7 cellular contexts compared by ENCODE assay signal in the genomic region with DNA sequence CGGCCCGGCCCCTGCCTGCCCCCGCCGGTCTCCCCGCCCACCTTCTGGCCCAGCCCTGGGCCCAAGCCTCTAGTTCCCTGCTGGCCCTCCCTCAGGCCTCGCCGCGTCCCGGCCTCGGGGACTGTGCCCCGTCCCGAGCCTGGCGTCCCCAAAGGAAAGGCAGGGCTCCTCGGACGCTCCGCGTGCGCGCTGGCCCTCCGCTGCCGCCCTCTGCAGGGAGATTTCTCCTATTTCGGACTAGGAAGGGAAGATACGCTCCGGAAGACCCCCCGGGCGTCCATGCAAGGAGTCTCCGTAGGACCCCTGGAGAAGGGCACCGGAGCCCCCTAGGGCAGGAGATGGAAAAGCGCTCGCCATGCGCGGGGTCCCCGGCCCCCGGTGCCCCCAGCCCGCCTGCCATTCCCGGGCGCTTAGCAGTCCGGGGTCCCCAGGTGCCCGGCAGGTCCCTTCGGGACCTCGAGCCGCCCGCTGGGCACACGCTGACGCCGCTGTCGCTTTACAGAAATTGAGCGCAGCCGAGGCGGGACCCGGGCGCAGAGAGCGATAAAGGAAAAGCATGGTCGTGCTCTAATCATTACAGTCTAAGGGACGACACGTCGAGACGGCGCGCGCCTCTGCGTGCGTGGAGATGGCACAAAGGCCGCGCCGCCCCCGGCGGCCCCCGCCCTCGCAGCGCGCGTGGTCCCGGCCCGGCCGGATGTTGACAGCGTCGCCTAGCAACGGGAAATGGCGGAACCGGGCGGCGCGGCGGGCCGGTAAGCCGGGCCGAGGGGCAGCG. TPM values are rescaled to one million over a fixed set of nuclear protein-coding genes. Genes with fewer than 3 reads are reported as not detected.
DNase-seq lines count a peak whose midpoint lies in the region; ATAC-seq and TF ChIP-seq lines count a peak whose summit lies in the region.

A gene with protein sequence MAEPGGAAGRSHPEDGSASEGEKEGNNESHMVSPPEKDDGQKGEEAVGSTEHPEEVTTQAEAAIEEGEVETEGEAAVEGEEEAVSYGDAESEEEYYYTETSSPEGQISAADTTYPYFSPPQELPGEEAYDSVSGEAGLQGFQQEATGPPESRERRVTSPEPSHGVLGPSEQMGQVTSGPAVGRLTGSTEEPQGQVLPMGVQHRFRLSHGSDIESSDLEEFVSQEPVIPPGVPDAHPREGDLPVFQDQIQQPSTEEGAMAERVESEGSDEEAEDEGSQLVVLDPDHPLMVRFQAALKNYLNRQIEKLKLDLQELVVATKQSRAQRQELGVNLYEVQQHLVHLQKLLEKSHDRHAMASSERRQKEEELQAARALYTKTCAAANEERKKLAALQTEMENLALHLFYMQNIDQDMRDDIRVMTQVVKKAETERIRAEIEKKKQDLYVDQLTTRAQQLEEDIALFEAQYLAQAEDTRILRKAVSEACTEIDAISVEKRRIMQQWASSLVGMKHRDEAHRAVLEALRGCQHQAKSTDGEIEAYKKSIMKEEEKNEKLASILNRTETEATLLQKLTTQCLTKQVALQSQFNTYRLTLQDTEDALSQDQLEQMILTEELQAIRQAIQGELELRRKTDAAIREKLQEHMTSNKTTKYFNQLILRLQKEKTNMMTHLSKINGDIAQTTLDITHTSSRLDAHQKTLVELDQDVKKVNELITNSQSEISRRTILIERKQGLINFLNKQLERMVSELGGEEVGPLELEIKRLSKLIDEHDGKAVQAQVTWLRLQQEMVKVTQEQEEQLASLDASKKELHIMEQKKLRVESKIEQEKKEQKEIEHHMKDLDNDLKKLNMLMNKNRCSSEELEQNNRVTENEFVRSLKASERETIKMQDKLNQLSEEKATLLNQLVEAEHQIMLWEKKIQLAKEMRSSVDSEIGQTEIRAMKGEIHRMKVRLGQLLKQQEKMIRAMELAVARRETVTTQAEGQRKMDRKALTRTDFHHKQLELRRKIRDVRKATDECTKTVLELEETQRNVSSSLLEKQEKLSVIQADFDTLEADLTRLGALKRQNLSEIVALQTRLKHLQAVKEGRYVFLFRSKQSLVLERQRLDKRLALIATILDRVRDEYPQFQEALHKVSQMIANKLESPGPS (plus strand): TSS at position 706 of the 778 bp plus-strand sequence. CDS start 21 bp downstream, at position 727.

- no peaks in the 10 kb centered on the region for H3K36me3 Mint-ChIP-seq in naive thymus-derived CD4-positive, alpha-beta T cell
- H3K36me3 Mint-ChIP-seq in stimulated activated memory B cell treated with anti-CD40 and anti-IgM and Interleukin-4, amounts not matched to agents 10 μg/mL and 1 μg/mL and 100 μg/mL, for 72 hours = no peaks in the 10 kb centered on the region

- H3K14ac ChIP-seq in IMR-90 (replicated peaks; ENCODE audit: low read depth, low read length) = peak within 1 kb of the TSS; percentile 73

- peak within 1 kb of the TSS; percentile 88 for H3K4ac ChIP-seq in IMR-90 (ENCODE audit: low read depth, low read length)

- 0% methylated on average over 54 of the region's 89 CpGs; no CpG with 5 or more reads in 1 of the 2 experiments for WGBS in IMR-90 (ENCODE audit: extremely low coverage in 2 of 2, insufficient read length in 1 of 2), 2 experiments

- peak; percentile 59 for DNase-seq in IMR-90
- DNase-seq in Peyer's patch = peak; percentile 71 to 91 (median 89)
- DNase-seq in activated T-helper 1 cell treated with anti-CD3 and anti-CD28 coated beads, Interleukin-2, amount 50 U/mL, for 16 hours (ENCODE audit: low read depth in 1 of 2, low spot score in 1 of 2) = peak; percentile 59 to 63
- DNase-seq in fibroblast of mammary gland (ENCODE audit: low read depth) = peak; percentile 58
- DNase-seq in naive thymus-derived CD4-positive, alpha-beta T cell = peak; percentile 66 to 85 (median 78)

- POLR2A ChIA-PET in IMR-90 (lab: Charles Lee; ENCODE audit: unreplicated experiment) = no interaction called here
- POLR2A ChIA-PET in naive thymus-derived CD4-positive, alpha-beta T cell (lab: Charles Lee) = no interaction called here

- H4K5ac ChIP-seq in IMR-90 (ENCODE audit: low read depth, low read length) = peak within 1 kb of the TSS; percentile 81

- 0 out of 2 replicates have a peak, but pooled peaks have one; percentile 3 for TF ChIP-seq CTCF in IMR-90 (conservative IDR thresholded peaks at IDR 0.05; ENCODE audit: low read depth, low read length)
- TF ChIP-seq CTCF in Peyer's patch (IDR thresholded peaks at IDR 0.05) = peak in 1 of 6 experiments; percentile 5
- TF ChIP-seq CTCF in fibroblast of mammary gland (conservative IDR thresholded peaks at IDR 0.05; ENCODE audit: control insufficient read depth, insufficient read depth, low read depth, low read length) = no peak

- H3K56ac ChIP-seq in IMR-90 (ENCODE audit: extremely low read depth, insufficient read depth, low read length) = peak within 1 kb of the TSS; percentile 38; the same call in 1 of the 2 replicates

- H2BK5ac ChIP-seq in IMR-90 (ENCODE audit: low read depth, low read length, poor library complexity, severe bottlenecking) = peak within 1 kb of the TSS; percentile 80

- dilution Hi-C loops in IMR-90 (cut with HindIII; ENCODE audit: low sequenced_read_pairs, unreplicated experiment) = no loop called here

- TF ChIP-seq RAD21 in IMR-90 (IDR thresholded peaks at IDR 0.05; ENCODE audit: low read length) = no peak

- CTCF ChIA-PET in IMR-90 (lab: Yijun Ruan, JAX) = no interaction called here
- CTCF ChIA-PET in naive thymus-derived CD4-positive, alpha-beta T cell (lab: Charles Lee) = no interaction called here

- TF ChIP-seq POLR2A in IMR-90 (IDR thresholded peaks at IDR 0.05; ENCODE audit: low read depth, low read length) = peak; percentile 86
- peak; percentile 25 to 43 for TF ChIP-seq POLR2A in Peyer's patch (IDR thresholded peaks at IDR 0.05)

- H2AK5ac ChIP-seq in IMR-90 (ENCODE audit: low read depth, low read length) = peak within 1 kb of the TSS; percentile 61; the same call in 1 of the 2 replicates

- BruUV-seq in IMR-90 (replicated peaks; lab: Mats Ljungman, UMichigan) = no TSS peak

- H4K91ac ChIP-seq in IMR-90 (ENCODE audit: insufficient read depth, low read depth, low read length) = peak within 1 kb of the TSS; percentile 74; the same call in 1 of the 2 replicates

- H3K36me3 ChIP-seq in IMR-90 (ENCODE audit: control insufficient read depth, insufficient read depth, low read length) (peaks cover 2% of the 10 kb centered on the region; the same call in 1 of the 2 replicates), Peyer's patch (no peaks in the 10 kb centered on the region)
- H3K36me3 ChIP-seq in naive thymus-derived CD4-positive, alpha-beta T cell (ENCODE audit: control insufficient read depth in 2 of 3, insufficient read depth in 3 of 3, low read length in 3 of 3) = no peaks in the 10 kb centered on the region

- H3K23ac ChIP-seq in IMR-90 (ENCODE audit: low read depth, low read length) = 0 out of 2 replicates have a peak within 1 kb of the TSS, but pooled peaks have one; percentile 53

- H2BK20ac ChIP-seq in IMR-90 (ENCODE audit: low read depth, low read length) = no peak within 1 kb of the TSS

- peak within 1 kb of the TSS; percentile 97 for H3K9ac ChIP-seq in IMR-90 (ENCODE audit: low read depth, low read length)

- H3K18ac ChIP-seq in IMR-90 (ENCODE audit: low read depth, low read length) = peak within 1 kb of the TSS; percentile 86; the same call in 1 of the 2 replicates

- peak within 1 kb of the TSS; percentile 78 to 94 (median 85) for H3K4me3 Mint-ChIP-seq in naive thymus-derived CD4-positive, alpha-beta T cell
- H3K4me3 Mint-ChIP-seq in stimulated activated memory B cell treated with anti-CD40 and anti-IgM and Interleukin-4, amounts not matched to agents 10 μg/mL and 1 μg/mL and 100 μg/mL, for 72 hours = peak within 1 kb of the TSS; percentile 96

- intact Hi-C loops in IMR-90 (cut with micrococcal nuclease) = no loop called here
- intact Hi-C loops in naive thymus-derived CD4-positive, alpha-beta T cell (cut with micrococcal nuclease) = loop anchor here in 1 of 2 donors (1.0 to 10.0 kb wide), 8 partner anchors 27 to 1781 kb away; a partner anchor contains a TSS

- peak within 1 kb of the TSS; percentile 92 for H2AK9ac ChIP-seq in IMR-90 (replicated peaks; ENCODE audit: low read depth, low read length, poor library complexity)

- ATAC-seq in GM18502 (IDR thresholded peaks at IDR 0.05; ENCODE audit: poor library complexity, unreplicated experiment) (peak; percentile 67), IMR-90 (ENCODE audit: low read depth) (peak; percentile 89)
- peak; percentile 91 for ATAC-seq in naive thymus-derived CD4-positive, alpha-beta T cell
- ATAC-seq in stimulated activated memory B cell treated with anti-CD40 and anti-IgM and Interleukin-4, amounts not matched to agents 10 μg/mL and 1 μg/mL and 100 μg/mL, for 72 hours = peak; percentile 91

- H3K79me1 ChIP-seq in IMR-90 (ENCODE audit: low read depth in 1 of 2, low read length in 2 of 2) = peaks cover 33 to 46% of the 10 kb centered on the region in 2 experiments

- H3K9me3 ChIP-seq in IMR-90 (ENCODE audit: control insufficient read depth, insufficient read depth, low read length) = no peaks in the 10 kb centered on the region
- H3K9me3 ChIP-seq in Peyer's patch = no peaks in the 10 kb centered on the region
- H3K9me3 ChIP-seq in naive thymus-derived CD4-positive, alpha-beta T cell (ENCODE audit: control insufficient read depth in 2 of 3, low read length in 3 of 3) = no peaks in the 10 kb centered on the region

- H3K27me3 Mint-ChIP-seq in naive thymus-derived CD4-positive, alpha-beta T cell = peaks cover 0 to 63% (median 10%) of the 10 kb centered on the region in 5 donors
- H3K27me3 Mint-ChIP-seq in stimulated activated memory B cell treated with anti-CD40 and anti-IgM and Interleukin-4, amounts not matched to agents 10 μg/mL and 1 μg/mL and 100 μg/mL, for 72 hours = peaks cover 27% of the 10 kb centered on the region

- H4K20me1 ChIP-seq in IMR-90 (ENCODE audit: insufficient read depth, low read length) = peaks cover 35% of the 10 kb centered on the region

- H2BK120ac ChIP-seq in IMR-90 (ENCODE audit: low read depth, low read length) = no peak within 1 kb of the TSS

- peak within 1 kb of the TSS; percentile 22 to 88 for H4K8ac ChIP-seq in IMR-90 (ENCODE audit: low read depth in 2 of 2, low read length in 2 of 2)

- H3K4me3 ChIP-seq in IMR-90 (ENCODE audit: insufficient read depth, low read depth, low read length) = peak within 1 kb of the TSS; percentile 79
- H3K4me3 ChIP-seq in Peyer's patch = peak within 1 kb of the TSS; percentile 45 to 89 (median 68)
- H3K4me3 ChIP-seq in fibroblast of mammary gland (ENCODE audit: control insufficient read depth, low read depth, low read length) = peak within 1 kb of the TSS; percentile 75
- H3K4me3 ChIP-seq in naive thymus-derived CD4-positive, alpha-beta T cell (ENCODE audit: low read length) = peak within 1 kb of the TSS; percentile 81

- peak within 1 kb of the TSS; percentile 99 for H3K4me2 ChIP-seq in IMR-90 (ENCODE audit: low read depth, low read length)

- H3K27me3 ChIP-seq in IMR-90 (ENCODE audit: control insufficient read depth, insufficient read depth, low read length) (no peaks in the 10 kb centered on the region), Peyer's patch (no peaks in the 10 kb centered on the region)
- peaks cover 0 to 3% of the 10 kb centered on the region in 2 donors for H3K27me3 ChIP-seq in naive thymus-derived CD4-positive, alpha-beta T cell (ENCODE audit: control insufficient read depth in 2 of 2, insufficient read depth in 2 of 2, low read length in 2 of 2)

- in situ Hi-C loops in IMR-90 (cut with MboI; ENCODE audit: low sequenced_read_pairs) = no loop called here

- H3K27ac ChIP-seq in IMR-90 (ENCODE audit: insufficient read depth, low read length) = peak within 1 kb of the TSS; percentile 97
- peak within 1 kb of the TSS; percentile 76 to 90 (median 86) for H3K27ac ChIP-seq in Peyer's patch
- peak within 1 kb of the TSS; percentile 76 for H3K27ac ChIP-seq in naive thymus-derived CD4-positive, alpha-beta T cell (ENCODE audit: low read depth, low read length)

- H2BK15ac ChIP-seq in IMR-90 (ENCODE audit: low read depth, low read length) = no peak within 1 kb of the TSS

- H3K4me1 ChIP-seq in IMR-90 (ENCODE audit: control insufficient read depth, insufficient read depth, low read length) = no peaks in the 10 kb centered on the region; the same call in 1 of the 2 replicates
- peaks cover 0 to 7% (median 0%) of the 10 kb centered on the region in 4 donors for H3K4me1 ChIP-seq in Peyer's patch
- peaks cover 4 to 6% of the 10 kb centered on the region in 2 donors for H3K4me1 ChIP-seq in naive thymus-derived CD4-positive, alpha-beta T cell (ENCODE audit: control insufficient read depth in 2 of 2, insufficient read depth in 2 of 2, low read length in 2 of 2)

- H3K9me3 Mint-ChIP-seq in naive thymus-derived CD4-positive, alpha-beta T cell = no peaks in the 10 kb centered on the region
- H3K9me3 Mint-ChIP-seq in stimulated activated memory B cell treated with anti-CD40 and anti-IgM and Interleukin-4, amounts not matched to agents 10 μg/mL and 1 μg/mL and 100 μg/mL, for 72 hours = no peaks in the 10 kb centered on the region

- H3K9me1 ChIP-seq in IMR-90 (ENCODE audit: insufficient read depth, low read length) = peaks cover 8% of the 10 kb centered on the region

- peaks cover 5 to 18% (median 9%) of the 10 kb centered on the region in 7 donors for H3K4me1 Mint-ChIP-seq in naive thymus-derived CD4-positive, alpha-beta T cell
- peaks cover 15% of the 10 kb centered on the region for H3K4me1 Mint-ChIP-seq in stimulated activated memory B cell treated with anti-CD40 and anti-IgM and Interleukin-4, amounts not matched to agents 10 μg/mL and 1 μg/mL and 100 μg/mL, for 72 hours

- H3K27ac Mint-ChIP-seq in naive thymus-derived CD4-positive, alpha-beta T cell = peak within 1 kb of the TSS; percentile 60 to 96 (median 84)
- H3K27ac Mint-ChIP-seq in stimulated activated memory B cell treated with anti-CD40 and anti-IgM and Interleukin-4, amounts not matched to agents 10 μg/mL and 1 μg/mL and 100 μg/mL, for 72 hours = peak within 1 kb of the TSS; percentile 90

- peak within 1 kb of the TSS; percentile 99 for H2AFZ ChIP-seq in IMR-90 (replicated peaks; ENCODE audit: low read length, poor library complexity)

RNA-seq across cellular contexts. Expression of the gene that starts here (rescaled TPM):
- total RNA-seq in IMR-90 (2012; rRNA removed) (0.90 and 1.9 TPM in 2 replicates), Peyer's patch (10 to 100 TPM in 2 of 4 donors, 1 to 10 TPM in 2; 2.8 to 54.5 (median 7.8) TPM)
- polyA plus RNA-seq in IMR-90 (2012; rRNA removed) = 3.8 and 4.7 TPM in 2 replicates
- polyA plus RNA-seq in IMR-90 (2012; cell fraction: cytosol; rRNA removed) = 1.2 and 1.6 TPM in 2 replicates
- 17.9 and 21.8 TPM in 2 replicates for polyA plus RNA-seq in IMR-90 (2012; cell fraction: nucleus; rRNA removed; ENCODE audit: low replicate concordance)
- total RNA-seq in naive thymus-derived CD4-positive, alpha-beta T cell = 1 to 10 TPM in 2 of 5 experiments, under 1 TPM in 3; 0.43 to 3.0 (median 0.79) TPM
- polyA plus RNA-seq in naive thymus-derived CD4-positive, alpha-beta T cell = not detected

Comparison
In these comparisons a context has a peak if more than half of its experiments do, and no peak if none do; other contexts are left out.
1. Peak in every context shown above with its lines: DNase-seq, ATAC-seq, H3K4me3 ChIP-seq and H3K27ac ChIP-seq.